Comparison of ENCODE assay signal across 9 cellular contexts in genomic region chr7:48424731-48425130, GRCh38.
DNase-seq lines count a peak whose midpoint lies in the region; ATAC-seq, FAIRE-seq and TF ChIP-seq lines count a peak whose summit lies in the region.
"Had no signal": no experiment of that assay in that cellular context is flagged by ENCODE, and none has a peak within 500 bp of the region (broad histone marks: within the 10 kb centered on the region; RNA-seq: fewer than 3 reads in every experiment).

No MANE protein-coding gene starts in this region.

- no peak overlapping the region for H2AFZ ChIP-seq in Loucy (ENCODE audit: low read length)

- intact Hi-C loops in Right ventricle myocardium superior (cut with DNase I): loop anchor here (5.0 kb wide), 1 partner anchor 453 kb away; no protein-coding TSS in a partner anchor

- ATAC-seq in Right ventricle myocardium superior (ENCODE audit: poor library complexity) (peak; percentile 49), HG03460 (IDR thresholded peaks at IDR 0.05; ENCODE audit: unreplicated experiment) (no peak), GM21529 (IDR thresholded peaks at IDR 0.05; ENCODE audit: unreplicated experiment) (no peak)

- H3K4me2 ChIP-seq in Loucy (ENCODE audit: low read depth, low read length, poor library complexity, severe bottlenecking): no peak overlapping the region

- H3K27me3 ChIP-seq in right atrium auricular region: no peaks in the 10 kb centered on the region
- H3K27me3 ChIP-seq in Loucy (ENCODE audit: insufficient read depth, low read length, poor library complexity, severe bottlenecking): no peaks in the 10 kb centered on the region
- H3K27me3 ChIP-seq in small intestine (ENCODE audit: control insufficient read depth in 2 of 2, insufficient read depth in 2 of 2, low read length in 2 of 2): no peaks in the 10 kb centered on the region

- H3K36me3 ChIP-seq in right atrium auricular region (no peaks in the 10 kb centered on the region), Loucy (ENCODE audit: insufficient read depth, low read length) (no peaks in the 10 kb centered on the region), small intestine (ENCODE audit: control insufficient read depth in 2 of 2, insufficient read depth in 2 of 2, low read length in 2 of 2) (no peaks in the 10 kb centered on the region)

- H3K4me3 ChIP-seq in right atrium auricular region: no peak overlapping the region
- no peak overlapping the region for H3K4me3 ChIP-seq in Loucy (ENCODE audit: low read length, poor library complexity, severe bottlenecking)
- no peak overlapping the region for H3K4me3 ChIP-seq in small intestine (ENCODE audit: low read depth in 1 of 2, low read length in 2 of 2)

- no peak overlapping the region for H3K9ac ChIP-seq in Loucy (ENCODE audit: low read depth, low read length, poor library complexity, severe bottlenecking)

- no peaks in the 10 kb centered on the region for H3K4me1 ChIP-seq in right atrium auricular region
- H3K4me1 ChIP-seq in Loucy (ENCODE audit: insufficient read depth, low read length, poor library complexity, severe bottlenecking): no peaks in the 10 kb centered on the region
- H3K4me1 ChIP-seq in small intestine (ENCODE audit: control insufficient read depth in 2 of 2, insufficient read depth in 1 of 2, low read depth in 1 of 2, low read length in 1 of 2): no peaks in the 10 kb centered on the region

- 43 to 71% (median 64%) methylated on average over 3 of the region's 3 CpGs for WGBS in small intestine, 3 donors

- no peaks in the 10 kb centered on the region for H3F3A ChIP-seq in Loucy (ENCODE audit: low read depth)

- DNase-seq in Right ventricle myocardium superior (no peak), right atrium auricular region (ENCODE audit: low spot score) (no peak), T47D (ENCODE audit: low read depth in 1 of 2, low spot score in 1 of 2) (peak; percentile 54 to 75), small intestine (peak; percentile 7), T-helper 1 cell (no peak)

- in situ Hi-C loops in T47D (cut with HindIII; ENCODE audit: low pct_unique_long_range_greater_than_20kb, low sequenced_read_pairs): no loop called here

- peak in 1 of 2 donors; percentile 36 for TF ChIP-seq CTCF in right atrium auricular region (IDR thresholded peaks at IDR 0.05)
- peak; percentile 23; the same call in 1 of the 2 replicates for TF ChIP-seq CTCF in Loucy (conservative IDR thresholded peaks at IDR 0.05; ENCODE audit: low read length)

- H4K20me1 ChIP-seq in Loucy (ENCODE audit: insufficient read depth, low read length, poor library complexity, severe bottlenecking): no peaks in the 10 kb centered on the region

- no peak overlapping the region for H3K27ac ChIP-seq in right atrium auricular region
- no peak overlapping the region for H3K27ac ChIP-seq in small intestine (ENCODE audit: low read depth in 1 of 2, low read length in 1 of 2)

- no peak for FAIRE-seq in small intestine (lab: Jason Lieb, UNC)
- FAIRE-seq: G401.6 had no signal

- no peaks in the 10 kb centered on the region for H3K9me3 ChIP-seq in right atrium auricular region
- no peaks in the 10 kb centered on the region for H3K9me3 ChIP-seq in Loucy (ENCODE audit: insufficient read depth, low read depth, low read length)
- H3K9me3 ChIP-seq in small intestine (ENCODE audit: control insufficient read depth, low read depth): no peaks in the 10 kb centered on the region

- no peaks in the 10 kb centered on the region for H3K9me2 ChIP-seq in Loucy (replicated peaks; ENCODE audit: low read depth, low read length)

- no peaks in the 10 kb centered on the region for H3K79me2 ChIP-seq in Loucy (ENCODE audit: insufficient read depth, low read length)

Comparison
In these comparisons a context has a peak if more than half of its experiments do, and no peak if none do; other contexts are left out.
1. DNase-seq: peak in T47D (2 of 2) and small intestine (single experiment); none in Right ventricle myocardium superior (single experiment), right atrium auricular region (single experiment) and T-helper 1 cell (0 of 5).